31 cellular contexts compared by ENCODE assay signal in genomic region chr13:34546841-34547240, GRCh38.
"Had no signal": no experiment of that assay in that cellular context is flagged by ENCODE, and none has a peak within 500 bp of the region (broad histone marks: within the 10 kb centered on the region; RNA-seq: fewer than 3 reads in every experiment).

No MANE protein-coding gene starts in this region.

- H3K36me3 ChIP-seq: neutrophil, ovary, right lobe of liver, sigmoid colon, spleen, suprapubic skin, tibial artery, transverse colon, upper lobe of left lung, vagina had no signal

- H2AFZ ChIP-seq: parathyroid adenoma had no signal

- H3K27me3 ChIP-seq: neutrophil, ovary, right lobe of liver, sigmoid colon, spleen, suprapubic skin, testis, tibial artery, transverse colon, upper lobe of left lung, vagina had no signal

- H3K79me2 ChIP-seq: parathyroid adenoma had no signal

- H3K4me1 ChIP-seq: parathyroid adenoma, psoas muscle, sigmoid colon, spleen, suprapubic skin, testis, tibial artery, transverse colon, upper lobe of left lung, vagina had no signal

- H3K4me3 ChIP-seq: ovary, psoas muscle, right lobe of liver, sigmoid colon, skin epidermis, smooth muscle cell, spleen, suprapubic skin, testis, tibial artery, transverse colon, upper lobe of left lung, vagina had no signal

- DNase-seq: naive thymus-derived CD8-positive, alpha-beta T cell; nephron progenitor cell; nucleus accumbens; ovary; posterior cingulate gyrus; psoas muscle; right cardiac atrium; right lobe of liver; sigmoid colon; spleen; stimulated activated CD4-positive, alpha-beta T cell treated with anti-CD3 and anti-CD28 coated beads, Interleukin-12 subunit alpha, Interleukin-12 subunit beta, amount 100 ng/mL, for 4 hours; stimulated activated CD4-positive, alpha-beta T cell treated with anti-CD3 and anti-CD28 coated beads, Interleukin-1b, Interleukin-23, amount 100 ng/mL, for 48 hours; stimulated activated CD4-positive, alpha-beta T cell treated with anti-CD3 and anti-CD28 coated beads, Interleukin-4, amount 100 ng/mL, for 1 hour; stimulated activated CD4-positive, alpha-beta T cell treated with anti-CD3 and anti-CD28 coated beads, Interleukin-4, amount 100 ng/mL, for 4 hours; stimulated activated CD8-positive, alpha-beta memory T cell treated with anti-CD3 and anti-CD28 coated beads, Interleukin-4, amount 100 ng/mL, for 48 hours; stimulated activated naive CD4-positive, alpha-beta T cell; stimulated activated naive CD8-positive, alpha-beta T cell treated with anti-CD3 and anti-CD28 coated beads, Interleukin-15, amount 100 ng/mL, for 72 hours; stimulated activated naive CD8-positive, alpha-beta T cell treated with anti-CD3 and anti-CD28 coated beads, Interleukin-15, Interleukin-2, amounts not matched to agents 100 U/mL and 50 U/mL, for 24 hours; substantia nigra; testis; tibial artery; transverse colon; upper lobe of left lung had no signal

- H3K4me2 ChIP-seq: smooth muscle cell had no signal

- H3K9ac ChIP-seq: parathyroid adenoma had no signal

- ATAC-seq: naive thymus-derived CD8-positive, alpha-beta T cell; natural killer cell treated with Interleukin-12 subunit alpha and Interleukin-12 subunit beta and Interleukin-15 and Interleukin-18, amount 100 ng/mL, for 72 hours; psoas muscle; right cardiac atrium; right lobe of liver; stimulated activated memory B cell treated with anti-CD40 and anti-IgM and Interleukin-4, amounts not matched to agents 10 μg/mL and 1 μg/mL and 100 μg/mL, for 72 hours; stimulated activated naive CD8-positive, alpha-beta T cell treated with anti-CD3 and anti-CD28 coated beads, Interleukin-15, amount 100 ng/mL, for 72 hours; stimulated activated naive CD8-positive, alpha-beta T cell treated with anti-CD3 and anti-CD28 coated beads, Interleukin-15, Interleukin-2, amounts not matched to agents 100 U/mL and 50 U/mL, for 24 hours had no signal

- H3K27ac ChIP-seq: neutrophil, ovary, parathyroid adenoma, psoas muscle, right lobe of liver, sigmoid colon, skin epidermis, spleen, suprapubic skin, testis, tibial artery, transverse colon, upper lobe of left lung, vagina had no signal

- H3K9me3 ChIP-seq: neutrophil, ovary, psoas muscle, right lobe of liver, sigmoid colon, suprapubic skin, testis, tibial artery, transverse colon, upper lobe of left lung, vagina had no signal
